8 cellular contexts compared by ENCODE assay signal in the genomic region with DNA sequence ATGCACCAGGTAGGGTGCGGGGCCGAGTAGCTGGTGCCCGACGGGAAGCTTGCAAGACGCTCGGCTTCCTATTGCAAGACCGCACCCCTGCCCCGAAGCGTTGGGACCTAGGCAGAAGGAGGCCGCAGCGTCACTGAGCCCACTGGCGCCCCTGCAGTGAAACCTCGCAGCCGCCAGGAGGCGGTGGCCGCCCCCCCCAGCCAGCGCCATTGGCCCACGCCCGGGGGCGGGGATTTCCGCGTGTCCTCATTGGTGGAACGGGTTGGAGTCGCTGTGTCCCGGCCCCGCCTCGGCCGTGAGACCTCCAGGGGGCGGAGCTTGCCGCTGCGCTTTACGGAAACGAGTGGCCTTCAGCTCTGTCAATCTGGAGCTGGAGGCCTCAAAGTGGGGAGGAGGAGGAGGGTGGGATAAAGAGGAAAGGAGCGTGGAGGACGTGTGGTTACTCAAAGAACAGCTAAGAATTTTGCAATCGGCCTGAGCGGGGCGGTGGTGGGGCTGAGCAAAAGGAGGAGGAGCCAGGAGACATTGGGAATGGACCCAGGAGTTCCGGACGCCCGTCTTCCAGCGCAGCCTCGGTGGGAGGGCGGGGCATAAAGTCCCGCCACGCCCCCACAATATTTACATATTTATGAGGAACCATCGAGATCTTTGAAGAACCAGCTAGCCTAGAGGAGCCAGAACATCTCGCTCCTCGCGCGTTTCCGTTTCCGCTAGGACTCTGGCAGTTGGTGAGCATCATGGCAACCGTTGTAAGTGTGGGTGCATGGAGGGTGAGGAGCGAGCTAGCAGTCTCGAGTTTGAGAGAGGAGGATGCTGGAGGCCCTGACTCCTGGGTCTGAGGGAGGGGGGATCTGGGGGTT. TPM values are rescaled to one million over a fixed set of nuclear protein-coding genes. Genes with fewer than 3 reads are reported as not detected.
DNase-seq lines count a peak whose midpoint lies in the region; FAIRE-seq and TF ChIP-seq lines count a peak whose summit lies in the region.

GYS1 (minus strand) TSS at position 135 of the 860 bp plus-strand sequence. CDS start 197 bp downstream, outside the sequence.
RUVBL2 (plus strand) TSS at position 713 of the 860 bp plus-strand sequence; CDS start at position 738, 25 bp downstream.

- H3K4ac ChIP-seq in H1 (replicated peaks; ENCODE audit: insufficient read length, low read depth, low read length) (peak within 1 kb of the TSS; percentile 44), mesenchymal stem cell (ENCODE audit: low read depth in 1 of 2, low read length in 2 of 2) (peak within 1 kb of the TSS; percentile 27 to 89)

- H4K91ac ChIP-seq in H1 (replicated peaks; ENCODE audit: insufficient read length, low read length): peak within 1 kb of the TSS; percentile 58
- peak within 1 kb of the TSS; percentile 66 for H4K91ac ChIP-seq in mesenchymal stem cell (ENCODE audit: low read length)

- TF ChIP-seq CTCF in GM20000 (IDR thresholded peaks at IDR 0.05; ENCODE audit: extremely low read depth, missing control alignments) (peak; percentile 78), H1 (IDR thresholded peaks at IDR 0.05; ENCODE audit: control extremely low read depth in 1 of 3, insufficient read depth in 1 of 3, low read depth in 1 of 3, low read length in 3 of 3) (peak; percentile 78 to 92 (median 88))

- H3K23me2 ChIP-seq in H1 (ENCODE audit: low read depth, low read length): peaks cover 8% of the 10 kb centered on the region; the same call in 1 of the 2 replicates

- H3K4me2 ChIP-seq in H1 (ENCODE audit: insufficient read depth in 1 of 2, low read depth in 2 of 2, low read length in 2 of 2) (peak within 1 kb of the TSS; percentile 91 to 97), mesenchymal stem cell (ENCODE audit: low read length, poor library complexity, severe bottlenecking) (peak within 1 kb of the TSS; percentile 90)

- peaks cover 11 to 33% of the 10 kb centered on the region in 2 experiments; a peak in 3 of 4 replicates for H3K79me2 ChIP-seq in H1 (ENCODE audit: control insufficient read depth in 1 of 2, insufficient read depth in 2 of 2, low read length in 2 of 2)

- peaks cover 15% of the 10 kb centered on the region for H3K79me1 ChIP-seq in H1 (ENCODE audit: low read depth, low read length)
- H3K79me1 ChIP-seq in mesenchymal stem cell (replicated peaks; ENCODE audit: low read length, poor library complexity, severe bottlenecking): peaks cover 23% of the 10 kb centered on the region

- no peak within 1 kb of the TSS for H3K23ac ChIP-seq in H1 (ENCODE audit: insufficient read length)
- peak within 1 kb of the TSS in 1 of 2 experiments; percentile 90 for H3K23ac ChIP-seq in mesenchymal stem cell (ENCODE audit: low read length in 2 of 2)

- peak within 1 kb of the TSS; percentile 98 for H4K5ac ChIP-seq in H1 (ENCODE audit: insufficient read length, low read depth, low read length)

- H3K4me1 ChIP-seq in H1 (replicated peaks in 1 of 4; ENCODE audit: control insufficient read depth in 3 of 4, insufficient read depth in 4 of 4, low read length in 3 of 4): peaks cover 0 to 3% (median 0%) of the 10 kb centered on the region in 4 experiments; a peak in 2 of 7 replicates
- peaks cover 31% of the 10 kb centered on the region for H3K4me1 ChIP-seq in mesenchymal stem cell (ENCODE audit: control insufficient read depth, insufficient read depth, low read depth, low read length)

- TF ChIP-seq EP300 in H1 (IDR thresholded peaks at IDR 0.05; ENCODE audit: borderline replicate concordance in 1 of 2, low read depth in 2 of 2, low read length in 2 of 2): no peak

- H2BK15ac ChIP-seq in H1 (ENCODE audit: low read length): no peak within 1 kb of the TSS
- H2BK15ac ChIP-seq in mesenchymal stem cell (ENCODE audit: low read depth, poor library complexity, severe bottlenecking): peak within 1 kb of the TSS; percentile 1

- DNase-seq in COLO829 (ENCODE audit: low spot score) (peak; percentile 100), GM20000 (ENCODE audit: low spot score) (peak; percentile 98), HT1080 (ENCODE audit: low read depth) (peak; percentile 100), NOMO-1 treated with DMSO at 0.1 percent for 48 hours (lab: John Stamatoyannopoulos, UW; ENCODE audit: unreplicated experiment) (peak; percentile 99), H1 (ENCODE audit: low read depth in 1 of 2, low spot score in 2 of 2) (peak; percentile 97 to 99), mesenchymal stem cell (peak; percentile 100)
- DNase-seq in activated CD8-positive, alpha-beta memory T cell treated with anti-CD3 and anti-CD28 coated beads for 48 hours (ENCODE audit: low read depth in 2 of 3, low spot score in 2 of 3): peak; percentile 97 to 99 (median 98)
- DNase-seq in stimulated activated CD8-positive, alpha-beta memory T cell treated with anti-CD3 and anti-CD28 coated beads, Interleukin-15, amount 100 ng/mL, for 1 hour (ENCODE audit: low read depth): peak; percentile 97

- peak within 1 kb of the TSS; percentile 89; the same call in 1 of the 2 replicates for H3K18ac ChIP-seq in H1 (ENCODE audit: extremely low read depth, low read length)
- peak within 1 kb of the TSS; percentile 75 to 98 for H3K18ac ChIP-seq in mesenchymal stem cell (ENCODE audit: low read depth in 1 of 2, low read length in 2 of 2)

- 1% methylated on average over 39 of the region's 56 CpGs; no CpG with 5 or more reads in 1 of the 2 experiments for WGBS in H1 (ENCODE audit: extremely low coverage in 1 of 2, insufficient coverage in 1 of 2, insufficient read length in 1 of 2, insufficient replicate concordance in 2 of 2, low coverage in 1 of 2, low lambda C conversion rate in 2 of 2, missing lambda C conversion rate in 1 of 2), 2 experiments
- under 1% methylated on average over 56 of the region's 56 CpGs for WGBS in mesenchymal stem cell

- H3K27me3 ChIP-seq in H1 (replicated peaks in 1 of 4; ENCODE audit: control insufficient read depth in 3 of 4, extremely low read depth in 1 of 4, insufficient read depth in 3 of 4, low read length in 3 of 4) (no peaks in the 10 kb centered on the region), mesenchymal stem cell (ENCODE audit: control insufficient read depth in 1 of 2, insufficient read depth in 1 of 2, low read length in 2 of 2) (no peaks in the 10 kb centered on the region)

- POLR2A ChIA-PET in H1 (lab: Charles Lee; ENCODE audit: partially characterized antibody): interaction anchor here (0.5 to 4.4 kb wide), 17 partner anchors 10 to 120 kb away, joined by 3 to 37 read pairs (median 3); partner anchors contain the start of genes CGB2, FTL and PPP1R15A

- H3K27ac ChIP-seq in H1 (ENCODE audit: low read depth, low read length) (peak within 1 kb of the TSS; percentile 63), mesenchymal stem cell (ENCODE audit: low read length, poor library complexity, severe bottlenecking) (peak within 1 kb of the TSS; percentile 91)

- no peak within 1 kb of the TSS for H2BK20ac ChIP-seq in H1 (ENCODE audit: low read length)

- CTCF ChIA-PET in H1 (lab: Charles Lee; ENCODE audit: partially characterized antibody): interaction anchor here (0.5 to 2.6 kb wide), 34 partner anchors 12 to 373 kb away, joined by 3 to 19 read pairs (median 4); partner anchors contain the start of gene NUCB1

- no peaks in the 10 kb centered on the region for H3K9me3 ChIP-seq in H1 (ENCODE audit: insufficient read depth in 2 of 2, low read depth in 1 of 2, low read length in 1 of 2)
- no peaks in the 10 kb centered on the region for H3K9me3 ChIP-seq in mesenchymal stem cell (ENCODE audit: control insufficient read depth, low read length)

- H3K36me3 ChIP-seq in H1 (ENCODE audit: control insufficient read depth in 2 of 4, insufficient read depth in 4 of 4, low read length in 3 of 4) (peaks cover 0 to 8% (median 2%) of the 10 kb centered on the region in 4 experiments; a peak in 4 of 8 replicates), mesenchymal stem cell (ENCODE audit: control insufficient read depth in 1 of 2, insufficient read depth in 2 of 2, low read depth in 1 of 2, low read length in 2 of 2) (peaks cover 17 to 30% of the 10 kb centered on the region in 2 experiments)

- peak within 1 kb of the TSS; percentile 89; the same call in 1 of the 2 replicates for H2BK5ac ChIP-seq in H1 (ENCODE audit: low read depth, low read length)
- peak within 1 kb of the TSS; percentile 20 for H2BK5ac ChIP-seq in mesenchymal stem cell (ENCODE audit: low read depth, low read length, poor library complexity, severe bottlenecking)

- H3K4me3 ChIP-seq in H1 (ENCODE audit: extremely low read depth in 1 of 4, insufficient read depth in 2 of 4, low read depth in 3 of 4, low read length in 4 of 4) (peak within 1 kb of the TSS; percentile 74 to 97 (median 92)), mesenchymal stem cell (ENCODE audit: insufficient read depth in 1 of 2, low read depth in 1 of 2, low read length in 2 of 2) (peak within 1 kb of the TSS; percentile 75 to 97)

- H2BK12ac ChIP-seq in H1 (ENCODE audit: low read depth, low read length) (0 out of 2 replicates have a peak within 1 kb of the TSS, but pooled peaks have one; percentile 4), mesenchymal stem cell (ENCODE audit: low read length in 2 of 2) (peak within 1 kb of the TSS in 1 of 2 experiments; percentile 90)

- H2BK120ac ChIP-seq in H1 (replicated peaks; ENCODE audit: low read depth, low read length): no peak within 1 kb of the TSS
- no peak within 1 kb of the TSS for H2BK120ac ChIP-seq in mesenchymal stem cell (ENCODE audit: low read depth, low read length)

- H3K9ac ChIP-seq in H1 (replicated peaks in 1 of 4; ENCODE audit: extremely low read depth in 1 of 4, low read depth in 3 of 4, low read length in 3 of 4) (peak within 1 kb of the TSS; percentile 73 to 90 (median 82)), mesenchymal stem cell (ENCODE audit: low read length) (peak within 1 kb of the TSS; percentile 97)

- H2AK5ac ChIP-seq in H1 (ENCODE audit: low read depth, low read length): no peak within 1 kb of the TSS
- H2AK5ac ChIP-seq in mesenchymal stem cell (ENCODE audit: low read length, severe bottlenecking): peak within 1 kb of the TSS; percentile 13

- H4K8ac ChIP-seq in H1 (ENCODE audit: extremely low read depth, insufficient read depth, low read length): peak within 1 kb of the TSS; percentile 84
- H4K8ac ChIP-seq in mesenchymal stem cell (ENCODE audit: low read length): peak within 1 kb of the TSS; percentile 38

- H3K14ac ChIP-seq in H1 (ENCODE audit: insufficient read length): no peak within 1 kb of the TSS
- H3K14ac ChIP-seq in mesenchymal stem cell (ENCODE audit: low read length in 2 of 2): peak within 1 kb of the TSS in 1 of 2 experiments; percentile 45

- TF ChIP-seq RAD21 in H1 (IDR thresholded peaks at IDR 0.05 in 1 of 2, conservative IDR thresholded peaks at IDR 0.05 in 1 of 2; ENCODE audit: low read depth in 2 of 2, low read length in 2 of 2): peak in 1 of 2 experiments; percentile 8; a peak in 2 of 4 replicates

- TF ChIP-seq POLR2A in H1 (IDR thresholded peaks at IDR 0.05; ENCODE audit: control extremely low read depth in 1 of 2, low read depth in 2 of 2, low read length in 2 of 2): peak in 1 of 2 experiments; percentile 77; a peak in 2 of 3 replicates

- peak; percentile 89 for FAIRE-seq in H1 (lab: Jason Lieb, UNC)

- peak within 1 kb of the TSS; percentile 90 for H3K56ac ChIP-seq in H1 (replicated peaks; ENCODE audit: insufficient read length, low read depth, low read length)

- H4K20me1 ChIP-seq in H1 (replicated peaks in 1 of 2; ENCODE audit: control insufficient read depth in 1 of 2, insufficient read depth in 2 of 2, low read length in 2 of 2): peaks cover 0 to 11% of the 10 kb centered on the region in 2 experiments

- H2AFZ ChIP-seq in H1 (ENCODE audit: low read length) (no peak within 1 kb of the TSS), mesenchymal stem cell (ENCODE audit: low read depth, low read length) (peak within 1 kb of the TSS; percentile 29)

RNA-seq across cellular contexts. Expression of gene GYS1, which starts in this region (rescaled TPM):
- total RNA-seq in HT1080 (2014; rRNA removed; shearing (Covaris generic)): 35.2 and 46.1 TPM in 2 replicates
- 34.5 and 38.1 TPM in 2 replicates for polyA plus RNA-seq in HT1080 (2015; cell fraction: cytosol; rRNA removed)
- 64.9 and 71.3 TPM in 2 replicates for polyA plus RNA-seq in HT1080 (2015; cell fraction: nucleus; rRNA removed)
- 37.8 and 38.7 TPM in 2 replicates for total RNA-seq in H1 (2021; fragmentation: NEBNext Ultra II Directional; extraction: Animal tissue kit (Norgen Biotek cat#: 25700))
- polyA plus RNA-seq in H1 (2011; rRNA removed): 30.0 and 41.9 TPM in 2 replicates
- 25.6 TPM for polyA plus RNA-seq in H1 (2011; cell fraction: cytosol; rRNA removed)
- 52.0 TPM for polyA plus RNA-seq in H1 (2011; cell fraction: nucleus; rRNA removed)
- polyA plus RNA-seq in H1 (2012, experiment 1 of 2): 31.3 to 34.4 TPM (median 34.1 TPM) in 4 replicates
- 33.2 TPM for polyA plus RNA-seq in H1 (2012, experiment 2 of 2)
- 23.7 TPM for polyA plus RNA-seq in H1 (2013, experiment 1 of 2)
- 22.3 TPM for polyA plus RNA-seq in H1 (2013, experiment 2 of 2)
- polyA minus RNA-seq in H1 (2011; rRNA and poly(A)+ RNA removed): 43.2 and 45.0 TPM in 2 replicates
- 25.8 TPM for polyA minus RNA-seq in H1 (2011; cell fraction: cytosol; rRNA and poly(A)+ RNA removed)
- 19.8 TPM for polyA minus RNA-seq in H1 (2011; cell fraction: nucleus; rRNA and poly(A)+ RNA removed)
- 26.9 TPM for polyA plus RNA-seq in mesenchymal stem cell (2013, experiment 1 of 2)
- polyA plus RNA-seq in mesenchymal stem cell (2013, experiment 2 of 2): 27.1 TPM

RNA-seq across cellular contexts. Expression of gene RUVBL2, which starts in this region (rescaled TPM):
- total RNA-seq in HT1080 (2014; rRNA removed; shearing (Covaris generic)): 498 and 522 TPM in 2 replicates
- polyA plus RNA-seq in HT1080 (2015; cell fraction: cytosol; rRNA removed): 341 and 384 TPM in 2 replicates
- 511 and 540 TPM in 2 replicates for polyA plus RNA-seq in HT1080 (2015; cell fraction: nucleus; rRNA removed)
- total RNA-seq in H1 (2021; fragmentation: NEBNext Ultra II Directional; extraction: Animal tissue kit (Norgen Biotek cat#: 25700)): 152 and 160 TPM in 2 replicates
- 247 and 341 TPM in 2 replicates for polyA plus RNA-seq in H1 (2011; rRNA removed)
- polyA plus RNA-seq in H1 (2011; cell fraction: cytosol; rRNA removed): 318 TPM
- 322 TPM for polyA plus RNA-seq in H1 (2011; cell fraction: nucleus; rRNA removed)
- 172 to 250 TPM (median 216 TPM) in 4 replicates for polyA plus RNA-seq in H1 (2012, experiment 1 of 2)
- polyA plus RNA-seq in H1 (2012, experiment 2 of 2): 191 TPM
- polyA plus RNA-seq in H1 (2013, experiment 1 of 2): 85.2 TPM
- polyA plus RNA-seq in H1 (2013, experiment 2 of 2): 79.0 TPM
- polyA minus RNA-seq in H1 (2011; rRNA and poly(A)+ RNA removed): 148 and 152 TPM in 2 replicates
- polyA minus RNA-seq in H1 (2011; cell fraction: cytosol; rRNA and poly(A)+ RNA removed): 139 TPM
- 97.5 TPM for polyA minus RNA-seq in H1 (2011; cell fraction: nucleus; rRNA and poly(A)+ RNA removed)
- polyA plus RNA-seq in mesenchymal stem cell (2013, experiment 1 of 2): 46.3 TPM
- 43.5 TPM for polyA plus RNA-seq in mesenchymal stem cell (2013, experiment 2 of 2)

Comparison
In these comparisons a context has a peak if more than half of its experiments do, and no peak if none do; other contexts are left out.
1. Peak in every context shown above with its lines: DNase-seq, H3K4me3 ChIP-seq and H3K27ac ChIP-seq.